ENCODE assay signal across 8 cellular contexts in the genomic region with DNA sequence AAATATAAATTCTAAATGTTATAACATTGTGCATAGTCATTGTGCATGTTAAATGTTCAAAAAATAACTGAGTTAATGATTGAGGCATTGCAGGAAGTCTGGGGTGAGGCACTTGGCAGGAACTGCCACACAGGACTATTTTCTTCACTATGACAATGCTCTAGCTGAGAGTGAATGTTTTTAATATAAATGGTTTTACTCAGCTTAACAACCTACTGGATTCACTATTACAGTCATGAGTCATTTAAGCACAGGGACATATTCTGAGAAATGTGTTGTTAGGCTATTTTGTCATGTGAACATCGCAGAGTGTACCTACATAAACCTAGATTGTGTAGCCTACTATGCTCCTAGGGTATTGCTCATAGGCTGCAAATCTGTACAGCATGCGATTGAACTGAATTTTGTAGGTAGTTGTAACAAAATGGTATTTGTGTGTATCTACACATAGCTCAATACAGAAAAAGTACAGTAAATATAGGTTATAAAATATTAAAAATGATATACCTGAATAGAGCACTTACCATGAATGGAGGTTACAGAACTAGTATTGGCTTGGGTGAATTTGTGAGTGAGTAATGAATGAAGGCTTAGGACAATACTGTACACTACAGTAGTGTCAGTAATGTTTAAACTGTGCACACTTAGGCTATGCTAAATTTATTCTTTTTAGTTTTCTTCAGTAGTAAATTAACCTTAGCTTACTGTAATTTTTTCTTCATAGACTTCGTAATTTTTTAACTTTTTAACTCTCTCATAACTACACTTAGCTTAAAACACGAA.
DNase-seq lines count a peak whose midpoint lies in the region; ATAC-seq and TF ChIP-seq lines count a peak whose summit lies in the region.

No MANE protein-coding gene starts in this region.

- 0 out of 2 replicates have a peak overlapping the region, but pooled peaks have one; percentile 3 for H2AFZ ChIP-seq in OCI-LY3 (ENCODE audit: low read depth, low read length)

- H4K20me1 ChIP-seq in OCI-LY3 (ENCODE audit: insufficient read depth, low read length) = no peaks in the 10 kb centered on the region

- H3K9ac ChIP-seq in OCI-LY3 (ENCODE audit: low read length) = no peak overlapping the region

- peak; percentile 87 for ATAC-seq in GM19452 (IDR thresholded peaks at IDR 0.05; ENCODE audit: unreplicated experiment)
- ATAC-seq in HG02884 (IDR thresholded peaks at IDR 0.05; ENCODE audit: unreplicated experiment) = no peak
- ATAC-seq in HG03342 (IDR thresholded peaks at IDR 0.05; ENCODE audit: unreplicated experiment) = no peak
- ATAC-seq in GM18505 (IDR thresholded peaks at IDR 0.05; ENCODE audit: unreplicated experiment) = no peak

- peak; percentile 32 for DNase-seq in AG10803 (ENCODE audit: low read depth)
- DNase-seq in fibroblast of the conjunctiva (ENCODE audit: low read depth) = peak; percentile 8
- no peak for DNase-seq in hypothalamus (lab: John Stamatoyannopoulos, UW)

- TF ChIP-seq CTCF in AG10803 (conservative IDR thresholded peaks at IDR 0.05; ENCODE audit: low read length) (no peak), OCI-LY3 (IDR thresholded peaks at IDR 0.05; ENCODE audit: low read depth, low read length) (no peak)

- no peak overlapping the region for H3K27ac ChIP-seq in OCI-LY3 (ENCODE audit: low read length)

- H3K79me2 ChIP-seq in OCI-LY3 (ENCODE audit: low read length) = no peaks in the 10 kb centered on the region

- no peaks in the 10 kb centered on the region for H3K36me3 ChIP-seq in OCI-LY3 (replicated peaks; ENCODE audit: low read depth, low read length)

- H3K9me3 ChIP-seq in OCI-LY3 (ENCODE audit: insufficient read depth, low read length) = no peaks in the 10 kb centered on the region

- no peak overlapping the region for H3K4me3 ChIP-seq in AG10803 (ENCODE audit: low read length)
- no peak overlapping the region for H3K4me3 ChIP-seq in OCI-LY3 (ENCODE audit: low read length)

- no peak overlapping the region for H3K4me2 ChIP-seq in OCI-LY3 (ENCODE audit: low read length)

- H3K4me1 ChIP-seq in OCI-LY3 (ENCODE audit: low read length) = peaks cover 7% of the 10 kb centered on the region

- no peaks in the 10 kb centered on the region for H3K27me3 ChIP-seq in OCI-LY3 (ENCODE audit: low read depth, low read length)

- no peak for TF ChIP-seq POLR2A in GM18505 (IDR thresholded peaks at IDR 0.05; ENCODE audit: borderline replicate concordance, extremely low read depth, insufficient read depth, insufficient read length)

Comparison
In these comparisons a context has a peak if more than half of its experiments do, and no peak if none do; other contexts are left out.
1. DNase-seq: peak in AG10803 (single experiment) and fibroblast of the conjunctiva (single experiment); none in hypothalamus (0 of 51).